1 cellular context compared by ENCODE assay signal in genomic region chr16:12141073-12141472, GRCh38.
TF ChIP-seq lines count a peak whose summit lies in the region.

No MANE protein-coding gene starts in this region.

TF ChIP-seq in liver, 16 proteins besides CTCF, POLR2A, EP300 and RAD21 (continued from another document):
- TF ChIP-seq REST (IDR thresholded peaks at IDR 0.05) (no peak), FOXA1 (IDR thresholded peaks at IDR 0.05) (no peak), EGR1 (IDR thresholded peaks at IDR 0.05; ENCODE audit: low read depth in 2 of 2) (no peak)
